ENCODE assay signal across 9 cellular contexts in the genomic region with DNA sequence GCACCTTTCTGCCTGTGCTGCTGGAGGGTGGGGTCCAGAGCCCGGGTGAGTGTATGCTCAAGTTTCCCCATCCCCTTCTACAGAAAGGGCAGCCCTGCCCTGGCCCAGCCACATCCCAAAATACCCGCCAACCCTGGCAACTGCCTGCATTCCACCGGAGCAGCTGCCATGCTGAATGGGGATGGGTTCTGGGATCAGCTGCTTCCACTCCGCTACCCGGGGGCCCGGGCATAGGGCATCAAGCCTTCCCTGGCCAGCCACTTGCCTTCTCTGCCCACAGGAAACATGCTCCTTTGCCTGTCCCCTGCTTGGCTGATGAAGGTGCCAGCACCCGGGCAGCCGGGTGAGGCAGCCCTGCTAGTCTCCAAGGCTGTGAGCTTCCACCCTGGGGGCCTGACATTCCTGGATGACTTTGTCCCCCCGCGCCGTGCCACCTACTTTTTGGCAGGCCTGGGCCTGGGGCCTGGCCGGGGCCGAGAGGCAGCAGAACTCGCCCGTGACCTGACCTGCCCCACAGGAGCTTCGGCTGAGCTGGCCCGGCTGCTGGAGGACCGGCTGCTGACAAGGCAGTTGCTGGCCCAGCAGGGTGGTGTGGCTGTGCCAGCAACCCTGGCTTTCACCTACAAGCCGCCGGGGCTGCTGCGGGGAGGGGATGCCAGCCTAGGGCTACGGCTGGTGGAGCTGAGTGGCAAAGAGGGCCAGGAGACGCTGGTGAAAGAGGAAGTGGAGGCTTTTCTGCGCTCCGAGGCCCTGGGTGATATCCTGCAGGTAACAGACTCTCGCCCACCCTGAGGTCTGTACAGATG. TPM values are rescaled to one million over a fixed set of nuclear protein-coding genes. Genes with fewer than 3 reads are reported as not detected.
DNase-seq lines count a peak whose midpoint lies in the region; ATAC-seq and TF ChIP-seq lines count a peak whose summit lies in the region.
"Had no signal": no experiment of that assay in that cellular context is flagged by ENCODE, and none has a peak within 500 bp of the region (broad histone marks: within the 10 kb centered on the region; RNA-seq: fewer than 3 reads in every experiment).

No MANE protein-coding gene starts in this region.

- no peaks in the 10 kb centered on the region for H3K9me3 ChIP-seq in gastrocnemius medialis

- intact Hi-C loops in gastrocnemius medialis (cut with DNase I; ENCODE audit: low total_unique reads), result no loop called here

- ATAC-seq in gastrocnemius medialis (peak; percentile 8 to 52), GM18909 (IDR thresholded peaks at IDR 0.05; ENCODE audit: poor library complexity, unreplicated experiment) (no peak), GM18907 (IDR thresholded peaks at IDR 0.05; ENCODE audit: unreplicated experiment) (no peak)

- no peaks in the 10 kb centered on the region for H3K27me3 ChIP-seq in gastrocnemius medialis

- peaks cover 46 to 57% of the 10 kb centered on the region in 2 donors for H3K4me1 ChIP-seq in gastrocnemius medialis

- TF ChIP-seq CTCF in gastrocnemius medialis (IDR thresholded peaks at IDR 0.05 in 4 of 5, conservative IDR thresholded peaks at IDR 0.05 in 1 of 5), result no peak

- TF ChIP-seq POLR2A in gastrocnemius medialis (IDR thresholded peaks at IDR 0.05), result no peak

- H3K36me3 ChIP-seq in gastrocnemius medialis, result no peaks in the 10 kb centered on the region

- peak overlapping the region in 2 of 4 donors; percentile 14 to 21 for H3K4me3 ChIP-seq in gastrocnemius medialis

- in situ Hi-C loops in gastrocnemius medialis (cut with MboI; ENCODE audit: low sequenced_read_pairs in 4 of 4), result no loop called here

- H3K27ac ChIP-seq in gastrocnemius medialis, result peak overlapping the region; percentile 78 to 97 (median 87)

- DNase-seq in DMS 273 (lab: John Stamatoyannopoulos, UW; ENCODE audit: unreplicated experiment) (peak; percentile 82), DMS 273 treated with DMSO at 0.1 percent for 48 hours (lab: John Stamatoyannopoulos, UW) (no peak), NCI-H345 treated with DMSO at 0.1 percent for 48 hours (lab: John Stamatoyannopoulos, UW; ENCODE audit: unreplicated experiment) (peak; percentile 36), cerebellum (ENCODE audit: low spot score) (peak; percentile 75), gastrocnemius medialis (peak in 1 of 2 donors; percentile 85), NK-92 (lab: John Stamatoyannopoulos, UW; ENCODE audit: unreplicated experiment) (no peak)
- DNase-seq: 8988T had no signal

RNA-seq across cellular contexts. Expression of gene CARNS1, which starts 3.2 kb away (rescaled TPM):
- 0.18 TPM for total RNA-seq in cerebellum
- total RNA-seq in gastrocnemius medialis, result 10 to 100 TPM in 1 of 4 donors, 1 to 10 TPM in 3; 2.5 to 11.0 (median 4.9) TPM

RNA-seq across cellular contexts. Expression of gene RPS6KB2, which starts 9.6 kb away (rescaled TPM):
- total RNA-seq in cerebellum, result 15.8 TPM
- 10 to 100 TPM; 38.0 to 74.1 (median 39.4) TPM for total RNA-seq in gastrocnemius medialis

RNA-seq across cellular contexts. Expression of gene TBC1D10C, which starts 14.8 kb away (rescaled TPM):
- total RNA-seq in cerebellum, result not detected
- under 1 TPM in 3 of 4 donors, not detected in 1; 0.44 to 0.78 (median 0.56) TPM for total RNA-seq in gastrocnemius medialis

RNA-seq across cellular contexts. Expression of gene PPP1CA, which starts 17.0 kb away (rescaled TPM):
- total RNA-seq in cerebellum, result 41.6 TPM
- total RNA-seq in gastrocnemius medialis, result 100 to 1,000 TPM in 3 of 4 donors, 10 to 100 TPM in 1; 78.4 to 193 (median 124) TPM

RNA-seq across cellular contexts. Expression of gene PTPRCAP, which starts 18.8 kb away (rescaled TPM):
- total RNA-seq in cerebellum, result 0.91 TPM
- total RNA-seq in gastrocnemius medialis, result 1 to 10 TPM in 3 of 4 donors, under 1 TPM in 1; 0.47 to 1.5 (median 1.3) TPM

Comparison
In these comparisons a context has a peak if more than half of its experiments do, and no peak if none do; other contexts are left out.
1. DNase-seq: peak in DMS 273 (single experiment), NCI-H345 treated with DMSO at 0.1 percent for 48 hours (single experiment) and cerebellum (single experiment); none in DMS 273 treated with DMSO at 0.1 percent for 48 hours (single experiment) and NK-92 (single experiment).
2. ATAC-seq: peak in gastrocnemius medialis (2 of 2); none in GM18909 (single experiment) and GM18907 (single experiment).